8 cellular contexts compared by ENCODE assay signal in the genomic region with DNA sequence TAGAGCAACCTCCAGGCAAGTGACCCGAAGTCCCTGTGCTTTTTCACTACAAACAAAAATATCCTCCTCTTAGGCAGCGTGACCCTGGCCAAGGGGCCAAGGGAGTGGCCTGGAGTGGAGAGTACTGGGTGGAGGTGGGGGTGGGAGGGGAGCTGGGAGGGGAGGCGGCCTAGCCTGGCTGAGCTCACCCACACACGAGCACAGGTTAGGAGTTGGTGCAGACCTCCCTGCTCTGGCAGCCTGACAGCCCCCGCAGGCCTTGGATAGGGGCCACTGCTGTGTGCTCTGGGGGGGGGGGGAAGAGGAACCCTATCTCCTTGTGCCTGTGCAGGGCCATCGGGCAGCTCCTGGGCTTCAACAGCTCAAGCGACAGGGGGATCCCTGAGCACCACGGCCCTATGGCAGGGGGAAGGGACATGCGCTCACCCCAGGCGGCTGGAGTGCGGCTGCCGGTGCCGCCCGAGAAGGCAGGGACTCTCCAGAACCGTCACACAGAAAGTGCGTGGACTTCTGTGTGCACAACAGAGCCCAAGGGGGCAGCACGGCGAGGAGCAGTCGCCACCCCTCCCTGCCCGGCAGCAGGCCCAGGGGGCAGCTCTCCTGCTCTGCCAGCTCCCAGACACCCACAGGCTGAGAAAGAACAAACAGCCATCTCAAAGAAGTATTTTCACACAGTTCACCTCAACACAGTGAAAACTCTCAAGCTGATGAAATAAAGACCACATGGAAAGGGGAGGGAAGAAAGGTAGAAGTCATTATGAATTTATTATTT. TPM values are rescaled to one million over a fixed set of nuclear protein-coding genes. Genes with fewer than 3 reads are reported as not detected.
DNase-seq lines count a peak whose midpoint lies in the region; ATAC-seq and TF ChIP-seq lines count a peak whose summit lies in the region.

No MANE protein-coding gene starts in this region.

- no peaks in the 10 kb centered on the region for H3K9me3 Mint-ChIP-seq in dendritic cell treated with granulocyte-macrophage colony-stimulating factor and Interleukin-4, amounts not matched to agents 40 ng/mL and 50 ng/mL, for 4 days
- H3K9me3 Mint-ChIP-seq in nephron progenitor cell, result no peaks in the 10 kb centered on the region

- TF ChIP-seq CTCF in AG04450 (IDR thresholded peaks at IDR 0.05; ENCODE audit: low read depth, low read length) (no peak), nephron progenitor cell (IDR thresholded peaks at IDR 0.05) (no peak)

- H3K36me3 Mint-ChIP-seq in dendritic cell treated with granulocyte-macrophage colony-stimulating factor and Interleukin-4, amounts not matched to agents 40 ng/mL and 50 ng/mL, for 4 days (ENCODE audit: low read depth), result peaks cover 99% of the 10 kb centered on the region
- peaks cover 43% of the 10 kb centered on the region for H3K36me3 Mint-ChIP-seq in nephron progenitor cell (ENCODE audit: low read depth)

- TF ChIP-seq EP300 in Ishikawa (IDR thresholded peaks at IDR 0.05; ENCODE audit: borderline replicate concordance), result no peak

- peaks cover 3% of the 10 kb centered on the region; the same call in 1 of the 2 replicates for H3K9me3 ChIP-seq in AG04450 (ENCODE audit: control insufficient read depth, insufficient read depth, low read length)

- ATAC-seq in GM19328 (IDR thresholded peaks at IDR 0.05; ENCODE audit: unreplicated experiment) (no peak), HG02798 (IDR thresholded peaks at IDR 0.05; ENCODE audit: poor library complexity, unreplicated experiment) (no peak)

- DNase-seq in AG04450 (ENCODE audit: low read depth, low spot score), result no peak
- no peak for DNase-seq in nephron progenitor cell
- DNase-seq in inferior parietal cortex (ENCODE audit: extremely low spot score), result no peak
- no peak for DNase-seq in SIG-M5 (lab: John Stamatoyannopoulos, UW)

- H3K27me3 ChIP-seq in AG04450 (ENCODE audit: control insufficient read depth, insufficient read depth, low read length), result no peaks in the 10 kb centered on the region

- H3K27me3 Mint-ChIP-seq in dendritic cell treated with granulocyte-macrophage colony-stimulating factor and Interleukin-4, amounts not matched to agents 40 ng/mL and 50 ng/mL, for 4 days, result no peaks in the 10 kb centered on the region
- H3K27me3 Mint-ChIP-seq in nephron progenitor cell (ENCODE audit: low read depth, poor library complexity), result no peaks in the 10 kb centered on the region

- H3K4me1 Mint-ChIP-seq in dendritic cell treated with granulocyte-macrophage colony-stimulating factor and Interleukin-4, amounts not matched to agents 40 ng/mL and 50 ng/mL, for 4 days (ENCODE audit: low read depth), result peaks cover 100% of the 10 kb centered on the region
- H3K4me1 Mint-ChIP-seq in nephron progenitor cell, result peaks cover 61% of the 10 kb centered on the region

- no peak overlapping the region for H3K4me3 Mint-ChIP-seq in dendritic cell treated with granulocyte-macrophage colony-stimulating factor and Interleukin-4, amounts not matched to agents 40 ng/mL and 50 ng/mL, for 4 days
- no peak overlapping the region for H3K4me3 Mint-ChIP-seq in nephron progenitor cell

- no peak overlapping the region for H3K4me3 ChIP-seq in AG04450 (ENCODE audit: low read depth, low read length)

- POLR2A ChIA-PET in AG04450 (lab: Yijun Ruan, JAX), result interaction anchor here (0.9 to 1.1 kb wide), 3 partner anchors 11 to 36 kb away, joined by 3 read pairs; partner anchors contain the start of gene SLC16A3

- intact Hi-C loops in dendritic cell treated with granulocyte-macrophage colony-stimulating factor and Interleukin-4, amounts not matched to agents 40 ng/mL and 50 ng/mL, for 4 days (cut with micrococcal nuclease), result loop anchor here (5.0 kb wide), 1 partner anchor 35 kb away; no protein-coding TSS in a partner anchor

- TF ChIP-seq RAD21 in Ishikawa (IDR thresholded peaks at IDR 0.05; ENCODE audit: low read depth), result no peak

- CTCF ChIA-PET in AG04450 (lab: Charles Lee), result interaction anchor here (0.6 to 1.8 kb wide), 4 partner anchors 12 to 211 kb away, joined by 3 to 4 read pairs (median 4); no protein-coding TSS in a partner anchor

- H3K27ac Mint-ChIP-seq in dendritic cell treated with granulocyte-macrophage colony-stimulating factor and Interleukin-4, amounts not matched to agents 40 ng/mL and 50 ng/mL, for 4 days, result peak overlapping the region; percentile 65
- H3K27ac Mint-ChIP-seq in nephron progenitor cell, result peak overlapping the region; percentile 76

- peak overlapping the region; percentile 70 for H3K27ac ChIP-seq in AG04450 (ENCODE audit: low read depth, low read length)

TF ChIP-seq in Ishikawa, 13 proteins besides CTCF, POLR2A, EP300 and RAD21:
- TF ChIP-seq FOXM1 (IDR thresholded peaks at IDR 0.05; ENCODE audit: borderline replicate concordance, low read depth) (no peak), CEBPB (IDR thresholded peaks at IDR 0.05) (no peak), MAX (IDR thresholded peaks at IDR 0.05) (no peak), TAF1 (IDR thresholded peaks at IDR 0.05; ENCODE audit: low read depth) (no peak), TEAD4 (IDR thresholded peaks at IDR 0.05) (no peak), CREB1 (IDR thresholded peaks at IDR 0.05; ENCODE audit: low read depth) (no peak), TCF12 (IDR thresholded peaks at IDR 0.05; ENCODE audit: low read depth) (0 out of 2 replicates have a peak, but pooled peaks have one; percentile 10)

RNA-seq across cellular contexts. Expression of gene SLC16A3, which starts 13.3 kb away (rescaled TPM):
- polyA plus RNA-seq in AG04450 (2011; rRNA removed), result 61.7 and 80.3 TPM in 2 replicates
- polyA minus RNA-seq in AG04450 (2011; rRNA and poly(A)+ RNA removed), result 49.6 and 71.2 TPM in 2 replicates

RNA-seq across cellular contexts. Expression of gene CCDC57, which starts 29.5 kb away (rescaled TPM):
- 11.1 and 13.2 TPM in 2 replicates for polyA plus RNA-seq in AG04450 (2011; rRNA removed)
- 15.9 and 16.9 TPM in 2 replicates for polyA minus RNA-seq in AG04450 (2011; rRNA and poly(A)+ RNA removed)

RNA-seq across cellular contexts. Expression of gene CSNK1D, which starts 31.4 kb away (rescaled TPM):
- polyA plus RNA-seq in AG04450 (2011; rRNA removed), result 74.4 and 89.9 TPM in 2 replicates
- polyA minus RNA-seq in AG04450 (2011; rRNA and poly(A)+ RNA removed), result 101 and 105 TPM in 2 replicates
